Comparison of ENCODE assay signal across 1 cellular context in genomic region chr10:17951868-17952371, GRCh38.
TF ChIP-seq lines count a peak whose summit lies in the region.

SLC39A12 (plus strand) TSS chr10:17951918; CDS start chr10:17953277, 1,359 bp downstream.

TF ChIP-seq in H1, 55 proteins besides CTCF, POLR2A, EP300 and RAD21 (continued from another document):
- TF ChIP-seq SP2 (IDR thresholded peaks at IDR 0.05; ENCODE audit: low read length) (no peak), HDAC2 (IDR thresholded peaks at IDR 0.05; ENCODE audit: borderline replicate concordance in 1 of 2, low read depth in 2 of 2, low read length in 2 of 2) (no peak), KDM5A (IDR thresholded peaks at IDR 0.05; ENCODE audit: low read length) (no peak), SIX5 (IDR thresholded peaks at IDR 0.05; ENCODE audit: low read depth, low read length) (no peak), POLR2AphosphoS5 (IDR thresholded peaks at IDR 0.05; ENCODE audit: low read depth, low read length) (no peak), SAP30 (IDR thresholded peaks at IDR 0.05; ENCODE audit: insufficient read depth, insufficient replicate concordance, low read length) (no peak), NANOG (IDR thresholded peaks at IDR 0.05; ENCODE audit: insufficient read depth, low read depth, low read length, poor library complexity, severe bottlenecking) (no peak), TEAD4 (IDR thresholded peaks at IDR 0.05; ENCODE audit: low read depth, low read length) (no peak), TCF12 (IDR thresholded peaks at IDR 0.05; ENCODE audit: low read depth, low read length) (no peak), RNF2 (IDR thresholded peaks at IDR 0.05; ENCODE audit: borderline replicate concordance, low read depth, low read length, missing control alignments, poor library complexity, severe bottlenecking) (no peak), SIRT6 (IDR thresholded peaks at IDR 0.05; ENCODE audit: low read length) (no peak), NRF1 (IDR thresholded peaks at IDR 0.05; ENCODE audit: low read depth, low read length) (no peak), CHD2 (IDR thresholded peaks at IDR 0.05; ENCODE audit: low read length) (no peak), CHD1 (IDR thresholded peaks at IDR 0.05; ENCODE audit: low read depth, low read length) (no peak), EGR1 (IDR thresholded peaks at IDR 0.05; ENCODE audit: borderline replicate concordance, low read depth, low read length) (no peak)
